9 cellular contexts compared by ENCODE assay signal in the genomic region with DNA sequence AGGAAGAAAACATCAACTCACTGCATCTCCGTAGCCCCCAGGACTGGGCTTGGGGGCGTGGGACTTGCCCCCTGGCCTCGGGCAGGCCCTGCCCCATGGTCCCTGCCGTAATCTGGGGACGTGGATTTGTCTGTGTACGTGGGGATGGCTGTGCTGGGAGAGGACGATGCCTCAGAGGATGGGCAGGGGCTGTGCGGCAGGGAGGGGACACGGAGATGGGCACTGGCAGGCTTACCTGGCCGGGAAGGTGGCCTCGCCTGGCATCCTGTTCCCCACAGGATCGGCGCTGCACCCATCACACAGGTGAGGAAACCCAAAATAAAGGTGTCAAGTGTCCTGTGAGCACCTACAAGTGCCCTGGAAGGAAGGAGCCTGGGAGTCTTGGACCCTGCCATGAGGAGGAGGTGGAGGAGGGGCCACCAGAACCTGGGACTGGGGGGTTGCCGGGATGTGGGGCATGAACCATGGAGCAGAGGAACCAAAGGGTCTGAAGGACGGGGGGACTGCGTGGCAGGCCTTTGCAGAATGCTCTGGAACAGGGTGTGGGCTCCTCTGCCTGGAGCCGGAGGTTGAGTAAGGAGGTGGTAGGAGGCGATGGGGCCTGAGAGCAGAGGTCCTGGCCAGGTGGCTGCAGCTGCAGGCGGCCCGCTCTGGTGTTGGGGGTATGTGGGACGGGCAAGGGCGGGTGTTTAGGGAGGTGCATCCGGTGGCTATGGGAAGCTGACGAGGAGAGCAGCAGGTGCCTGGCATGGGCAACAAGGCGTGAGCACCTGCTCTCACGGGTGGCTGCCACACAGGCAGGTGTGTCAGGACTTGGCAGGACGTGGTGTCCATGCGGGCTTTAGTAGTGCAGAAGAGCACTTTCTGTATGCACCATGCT. TPM values are rescaled to one million over a fixed set of nuclear protein-coding genes. Genes with fewer than 3 reads are reported as not detected.
DNase-seq lines count a peak whose midpoint lies in the region; ATAC-seq, FAIRE-seq and TF ChIP-seq lines count a peak whose summit lies in the region.
"Had no signal": no experiment of that assay in that cellular context is flagged by ENCODE, and none has a peak within 500 bp of the region (broad histone marks: within the 10 kb centered on the region; RNA-seq: fewer than 3 reads in every experiment).

No MANE protein-coding gene starts in this region.

- ATAC-seq in HCT116: no peak
- ATAC-seq in HepG2: 0 out of 3 replicates have a peak, but pooled peaks have one; percentile 11
- ATAC-seq in HG02885 (IDR thresholded peaks at IDR 0.05; ENCODE audit: poor library complexity, unreplicated experiment): no peak
- no peak for ATAC-seq in GM19351 (IDR thresholded peaks at IDR 0.05; ENCODE audit: unreplicated experiment)

- H3K9me2 ChIP-seq in HCT116 (ENCODE audit: insufficient read depth): no peaks in the 10 kb centered on the region
- H3K9me2 ChIP-seq in OCI-LY7 (ENCODE audit: insufficient read depth, low read length): no peaks in the 10 kb centered on the region

- H3K9ac ChIP-seq in HCT116 (ENCODE audit: low read length): no peak overlapping the region
- H3K9ac ChIP-seq in HepG2 (ENCODE audit: insufficient read depth, low read depth, low read length): no peak overlapping the region

- H3K27me3 ChIP-seq in HCT116 (ENCODE audit: insufficient read depth, low read length): no peaks in the 10 kb centered on the region
- peaks cover 3 to 18% of the 10 kb centered on the region in 2 experiments; a peak in 3 of 5 replicates for H3K27me3 ChIP-seq in HepG2 (ENCODE audit: control insufficient read depth in 1 of 2, insufficient read depth in 2 of 2, low read length in 2 of 2)

- in situ Hi-C loops in HepG2 (cut with HindIII; ENCODE audit: extremely low pct_ligation_motif_present, low pct_unique_long_range_greater_than_20kb): loop anchor here (5.0 kb wide), 1 partner anchor 50 kb away; no protein-coding TSS in a partner anchor

- peaks cover 4 to 6% of the 10 kb centered on the region in 2 experiments; a peak in 3 of 4 replicates for H3K9me3 ChIP-seq in HCT116 (ENCODE audit: control insufficient read depth in 1 of 2, insufficient read depth in 1 of 2, low read depth in 1 of 2, low read length in 2 of 2)
- peaks cover 13% of the 10 kb centered on the region for H3K9me3 ChIP-seq in OCI-LY7 (ENCODE audit: low read length)
- H3K9me3 ChIP-seq in HepG2 (ENCODE audit: low read length): peaks cover 6% of the 10 kb centered on the region; the same call in 1 of the 2 replicates

- H3K4me2 ChIP-seq in HCT116 (ENCODE audit: low read length) (peak overlapping the region; percentile 95), OCI-LY7 (ENCODE audit: low read length) (peak overlapping the region; percentile 7; the same call in 1 of the 2 replicates), HepG2 (ENCODE audit: low read depth, low read length) (no peak overlapping the region)

- no peak for TF ChIP-seq CTCF in HCT116 (IDR thresholded peaks at IDR 0.05 in 2 of 3, conservative IDR thresholded peaks at IDR 0.05 in 1 of 3; ENCODE audit: borderline replicate concordance in 1 of 3, insufficient read depth in 1 of 3, low read depth in 2 of 3, low read length in 2 of 3)
- no peak for TF ChIP-seq CTCF in OCI-LY7 (conservative IDR thresholded peaks at IDR 0.05; ENCODE audit: low read length)
- TF ChIP-seq CTCF in HepG2 (CRISPR knock-in tag; IDR thresholded peaks at IDR 0.05): no peak

- H3K27ac ChIP-seq in HCT116 (ENCODE audit: low read depth, low read length): peak overlapping the region; percentile 88
- H3K27ac ChIP-seq in OCI-LY7 (ENCODE audit: low read depth, low read length, poor library complexity, severe bottlenecking): peak overlapping the region; percentile 18
- no peak overlapping the region for H3K27ac ChIP-seq in HepG2 (ENCODE audit: extremely low read length, insufficient read depth, low read length)

- POLR2A ChIA-PET in HCT116 (lab: Charles Lee): no interaction called here
- POLR2A ChIA-PET in OCI-LY7 (lab: Charles Lee): interaction anchor here (0.6 kb wide), 1 partner anchor 500 kb away, joined by 4 read pairs; no protein-coding TSS in a partner anchor
- POLR2A ChIA-PET in HepG2 (lab: Yijun Ruan, JAX): interaction anchor here (1.5 kb wide), 1 partner anchor 89 kb away, joined by 5 read pairs; the partner anchor contains the start of gene CFAP410

- RAD21 ChIA-PET in HCT116 (lab: Charles Lee; ENCODE audit: low non-redundant PET in 1 of 2, low total read pairs in 2 of 2, uncharacterized antibody in 2 of 2, unreplicated experiment in 2 of 2): no interaction called here

- H3K36me3 ChIP-seq in HCT116 (ENCODE audit: control insufficient read depth in 1 of 2, insufficient read depth in 2 of 2, low read length in 2 of 2): peaks cover 0 to 14% of the 10 kb centered on the region in 2 experiments; a peak in 1 of 4 replicates
- H3K36me3 ChIP-seq in OCI-LY7 (ENCODE audit: insufficient read depth, low read length): no peaks in the 10 kb centered on the region
- no peaks in the 10 kb centered on the region for H3K36me3 ChIP-seq in HepG2 (replicated peaks in 1 of 2; ENCODE audit: control insufficient read depth in 1 of 2, insufficient read depth in 2 of 2, low read length in 2 of 2)

- CTCF ChIA-PET in HCT116 (lab: Charles Lee) (interaction anchor here (1.2 kb wide), 1 partner anchor 17 kb away, joined by 3 read pairs; no protein-coding TSS in a partner anchor), OCI-LY7 (lab: Charles Lee; ENCODE audit: unreplicated experiment) (interaction anchor here (1.1 kb wide), 1 partner anchor 15 kb away, joined by 3 read pairs; no protein-coding TSS in a partner anchor), HepG2 (lab: Yijun Ruan, JAX; ENCODE audit: low intra/inter-chr PET ratio, low total read pairs) (no interaction called here)

- H4K20me1 ChIP-seq in HCT116 (ENCODE audit: insufficient read depth) (no peaks in the 10 kb centered on the region), OCI-LY7 (ENCODE audit: insufficient read depth, low read length) (no peaks in the 10 kb centered on the region), HepG2 (ENCODE audit: insufficient read depth, low read length) (no peaks in the 10 kb centered on the region)

- H3K4me1 ChIP-seq in HCT116 (ENCODE audit: control insufficient read depth in 1 of 2, insufficient read depth in 2 of 2, low read length in 2 of 2): peaks cover 4 to 36% of the 10 kb centered on the region in 2 experiments; a peak in 3 of 4 replicates
- H3K4me1 ChIP-seq in OCI-LY7 (ENCODE audit: insufficient read depth, low read length, poor library complexity, severe bottlenecking): peaks cover 9% of the 10 kb centered on the region
- H3K4me1 ChIP-seq in HepG2 (ENCODE audit: insufficient read depth, low read length): no peaks in the 10 kb centered on the region

- DNase-seq in COLO668 (lab: John Stamatoyannopoulos, UW; ENCODE audit: unreplicated experiment) (peak; percentile 98), HCT116 (ENCODE audit: low read depth, low spot score) (no peak), OCI-LY7 (ENCODE audit: low spot score) (no peak), HepG2 (ENCODE audit: low spot score) (no peak), NOMO-1 treated with DMSO at 0.1 percent for 48 hours (lab: John Stamatoyannopoulos, UW; ENCODE audit: unreplicated experiment) (no peak), GF-D8 (lab: John Stamatoyannopoulos, UW) (no peak)
- DNase-seq: cerebellar nuclear complex had no signal

- peaks cover 53% of the 10 kb centered on the region for H3K79me2 ChIP-seq in HCT116 (ENCODE audit: insufficient read depth, low read length)
- H3K79me2 ChIP-seq in OCI-LY7 (ENCODE audit: insufficient read depth, low read depth, low read length): no peaks in the 10 kb centered on the region
- H3K79me2 ChIP-seq in HepG2 (ENCODE audit: insufficient read depth, low read length): no peaks in the 10 kb centered on the region

- H3K4me3 ChIP-seq in HCT116 (replicated peaks in 1 of 2; ENCODE audit: low read depth in 1 of 2, low read length in 2 of 2): no peak overlapping the region
- H3K4me3 ChIP-seq in OCI-LY7 (ENCODE audit: low read depth, low read length, poor library complexity, severe bottlenecking): no peak overlapping the region
- no peak overlapping the region for H3K4me3 ChIP-seq in HepG2 (replicated peaks in 1 of 3; ENCODE audit: insufficient read depth in 1 of 3, low read depth in 2 of 3, low read length in 3 of 3)

- WGBS in HepG2 (ENCODE audit: low lambda C conversion rate): 50% methylated on average over 16 of the region's 28 CpGs

- H2AFZ ChIP-seq in HCT116 (ENCODE audit: low read depth, low read length, poor library complexity, severe bottlenecking): no peak overlapping the region
- peak overlapping the region; percentile 40; the same call in 1 of the 2 replicates for H2AFZ ChIP-seq in OCI-LY7 (ENCODE audit: low read length)
- no peak overlapping the region for H2AFZ ChIP-seq in HepG2 (ENCODE audit: low read length)

- TF ChIP-seq POLR2A in HCT116 (IDR thresholded peaks at IDR 0.05; ENCODE audit: borderline replicate concordance, extremely low read depth, insufficient read depth, insufficient read length) (no peak), HepG2 (IDR thresholded peaks at IDR 0.05; ENCODE audit: insufficient read depth in 1 of 2, low read depth in 2 of 2, low read length in 2 of 2) (no peak)

- no peak for FAIRE-seq in HepG2 (lab: Jason Lieb, UNC)

- intact Hi-C loops in HCT116 (cut with micrococcal nuclease) (no loop called here), OCI-LY7 (cut with micrococcal nuclease; ENCODE audit: unreplicated experiment) (loop anchor here (5.0 kb wide), 2 partner anchors 85 to 1215 kb away; partner anchors contain the start of gene PCBP3), HepG2 (cut with micrococcal nuclease; ENCODE audit: unreplicated experiment) (no loop called here)

- TF ChIP-seq RAD21 in HCT116 (IDR thresholded peaks at IDR 0.05; ENCODE audit: low read depth) (no peak), HepG2 (CRISPR knock-in tag; IDR thresholded peaks at IDR 0.05) (no peak)

- TSS peak; percentile 45 for BruUV-seq in HCT116 (replicated peaks; lab: Mats Ljungman, UMichigan)
- BruUV-seq in OCI-LY7 (replicated peaks; lab: Mats Ljungman, UMichigan): no TSS peak
- no TSS peak for BruUV-seq in HepG2 (replicated peaks; lab: Mats Ljungman, UMichigan)

- TF ChIP-seq EP300 in HepG2 (IDR thresholded peaks at IDR 0.05; ENCODE audit: low read depth in 2 of 2, low read length in 2 of 2): no peak
- no peak for TF ChIP-seq EP300 in HepG2 (CRISPR knock-in tag; IDR thresholded peaks at IDR 0.05; ENCODE audit: borderline replicate concordance)

RNA-seq across cellular contexts. Expression of gene LRRC3, which starts 27.8 kb away (rescaled TPM):
- 7.5 TPM for total RNA-seq in HCT116 (2021; ENCODE audit: unreplicated experiment)
- polyA plus RNA-seq in HCT116 (2012): 5.6 and 5.9 TPM in 2 replicates
- total RNA-seq in OCI-LY7 (2014; rRNA removed; shearing (Covaris generic)): not detected in 2 replicates
- not detected in 2 replicates for total RNA-seq in OCI-LY7 (2022)
- total RNA-seq in HepG2 (2016; rRNA removed; fragmentation: Illumina TruSeq; extraction: Trizol): 3.9 and 4.8 TPM in 2 replicates
- total RNA-seq in HepG2 (2016; cell fraction: cytosol; rRNA removed; fragmentation: Illumina TruSeq; extraction: Trizol; ENCODE audit: low read depth): 0.97 and 1.1 TPM in 2 replicates
- total RNA-seq in HepG2 (2016; cell fraction: insoluble cytoplasmic fraction; rRNA removed; fragmentation: Illumina TruSeq; extraction: Trizol): 3.1 and 4.8 TPM in 2 replicates
- total RNA-seq in HepG2 (2016; cell fraction: membrane; rRNA removed; fragmentation: Illumina TruSeq; extraction: Trizol): 3.5 and 4.4 TPM in 2 replicates
- 5.2 and 5.7 TPM in 2 replicates for total RNA-seq in HepG2 (2016; cell fraction: nucleus; rRNA removed; fragmentation: Illumina TruSeq; extraction: Trizol)
- polyA plus RNA-seq in HepG2 (2011; rRNA removed): 16.5 and 24.3 TPM in 2 replicates
- 17.5 and 19.8 TPM in 2 replicates for polyA plus RNA-seq in HepG2 (2011; cell fraction: cytosol; rRNA removed)
- 25.9 and 31.8 TPM in 2 replicates for polyA plus RNA-seq in HepG2 (2011; cell fraction: nucleus; rRNA removed)
- polyA plus RNA-seq in HepG2 (2012): 24.1 and 27.1 TPM in 2 replicates
- 0.99 and 1.3 TPM in 2 replicates for polyA plus RNA-seq in HepG2 (2016; cell fraction: cytosol; fragmentation: Illumina TruSeq; extraction: Trizol; ENCODE audit: low read depth)
- polyA plus RNA-seq in HepG2 (2016; cell fraction: insoluble cytoplasmic fraction; fragmentation: Illumina TruSeq; extraction: Trizol; ENCODE audit: low read depth): 4.4 and 5.5 TPM in 2 replicates
- polyA plus RNA-seq in HepG2 (2016; cell fraction: membrane; fragmentation: Illumina TruSeq; extraction: Trizol; ENCODE audit: low read depth): 2.9 and 3.4 TPM in 2 replicates
- 10.0 TPM in 2 replicates for polyA plus RNA-seq in HepG2 (2016; cell fraction: nucleus; fragmentation: Illumina TruSeq; extraction: Trizol; ENCODE audit: insufficient read depth, low read depth)
- 3.8 and 34.5 TPM in 2 replicates for polyA minus RNA-seq in HepG2 (2011; rRNA and poly(A)+ RNA removed; ENCODE audit: low replicate concordance)
- 16.0 and 20.9 TPM in 2 replicates for polyA minus RNA-seq in HepG2 (2011; cell fraction: cytosol; rRNA and poly(A)+ RNA removed)
- polyA minus RNA-seq in HepG2 (2011; cell fraction: nucleus; rRNA and poly(A)+ RNA removed): 10.4 and 13.4 TPM in 2 replicates
